15 cellular contexts compared by ENCODE assay signal in the genomic region with DNA sequence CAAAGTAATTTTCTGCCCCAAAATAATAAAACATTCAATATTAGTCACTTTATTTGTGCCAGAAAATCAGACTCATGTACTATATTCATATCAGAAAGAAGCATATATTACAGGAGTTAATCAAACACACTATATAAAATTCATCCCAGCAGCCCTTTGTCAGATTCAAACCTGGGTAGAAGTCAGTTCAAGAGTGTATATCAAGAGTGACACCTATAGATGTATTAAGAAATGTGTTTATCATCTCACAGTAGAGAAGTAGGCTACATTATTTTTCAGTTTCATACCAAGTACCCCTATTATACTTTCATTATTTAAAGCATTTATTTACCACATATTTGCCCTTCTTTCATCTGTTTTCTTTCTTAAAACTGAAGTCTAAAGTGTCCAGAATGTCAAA.
"Had no signal": no experiment of that assay in that cellular context is flagged by ENCODE, and none has a peak within 500 bp of the region (broad histone marks: within the 10 kb centered on the region; RNA-seq: fewer than 3 reads in every experiment).

No MANE protein-coding gene starts in this region.

- H3K27me3 Mint-ChIP-seq: activated CD4-positive, alpha-beta memory T cell treated with anti-CD3 and anti-CD28 coated beads, Interleukin-2, amount 10 ng/mL, durations not matched to agents 7 days and 5 days; natural killer cell treated with Interleukin-12 subunit alpha and Interleukin-12 subunit beta and Interleukin-15 and Interleukin-18, amount 100 ng/mL, for 72 hours; type B pancreatic cell had no signal

- H3K4me3 ChIP-seq: ascending aorta, dorsolateral prefrontal cortex, pancreas, suprapubic skin had no signal

- H3K27me3 ChIP-seq: ascending aorta, foreskin keratinocyte, pancreas, suprapubic skin had no signal

- H3K4me1 Mint-ChIP-seq: activated CD4-positive, alpha-beta memory T cell treated with anti-CD3 and anti-CD28 coated beads, Interleukin-2, amount 10 ng/mL, durations not matched to agents 7 days and 5 days; activated naive CD8-positive, alpha-beta T cell treated with anti-CD3 and anti-CD28 coated beads, Interleukin-2, amount 10 ng/mL, durations not matched to agents 7 days and 5 days had no signal

- ATAC-seq: foreskin keratinocyte; natural killer cell treated with Interleukin-12 subunit alpha and Interleukin-12 subunit beta and Interleukin-15 and Interleukin-18, amount 100 ng/mL, for 72 hours; pancreas; stimulated activated naive CD8-positive, alpha-beta T cell treated with anti-CD3 and anti-CD28 coated beads, Interleukin-15, Interleukin-2, amounts not matched to agents 100 U/mL and 50 U/mL, for 24 hours had no signal

- H3K36me3 ChIP-seq: ascending aorta, pancreas, suprapubic skin had no signal

- H3K27ac ChIP-seq: ascending aorta, dorsolateral prefrontal cortex, foreskin keratinocyte, pancreas, suprapubic skin had no signal

- H3K9me3 ChIP-seq: ascending aorta, pancreas, suprapubic skin had no signal

- H3K27ac Mint-ChIP-seq: activated CD4-positive, alpha-beta memory T cell treated with anti-CD3 and anti-CD28 coated beads, Interleukin-2, amount 10 ng/mL, durations not matched to agents 7 days and 5 days; activated naive CD8-positive, alpha-beta T cell treated with anti-CD3 and anti-CD28 coated beads, Interleukin-2, amount 10 ng/mL, durations not matched to agents 7 days and 5 days; natural killer cell treated with Interleukin-12 subunit alpha and Interleukin-12 subunit beta and Interleukin-15 and Interleukin-18, amount 100 ng/mL, for 72 hours; type B pancreatic cell had no signal

- DNase-seq: activated CD4-positive, alpha-beta memory T cell treated with anti-CD3 and anti-CD28 coated beads, Interleukin-2, amount 10 ng/mL, durations not matched to agents 7 days and 5 days; activated CD8-positive, alpha-beta memory T cell treated with anti-CD3 and anti-CD28 coated beads, Interleukin-2, amount 50 U/mL, for 4 hours; activated naive CD8-positive, alpha-beta T cell treated with anti-CD3 and anti-CD28 coated beads, Interleukin-2, amount 10 ng/mL, durations not matched to agents 7 days and 5 days; dorsolateral prefrontal cortex; foreskin keratinocyte; head of caudate nucleus; pancreas; stimulated activated CD4-positive, alpha-beta T cell treated with anti-CD3 and anti-CD28 coated beads, Interleukin-4, amount 100 ng/mL, for 1 hour; stimulated activated CD8-positive, alpha-beta memory T cell treated with anti-CD3 and anti-CD28 coated beads, Interleukin-4, amount 100 ng/mL, for 48 hours; stimulated activated naive CD8-positive, alpha-beta T cell treated with anti-CD3 and anti-CD28 coated beads, Interleukin-15, Interleukin-2, amounts not matched to agents 100 U/mL and 50 U/mL, for 24 hours; T-helper 9 cell had no signal

- H3K4me3 Mint-ChIP-seq: activated CD4-positive, alpha-beta memory T cell treated with anti-CD3 and anti-CD28 coated beads, Interleukin-2, amount 10 ng/mL, durations not matched to agents 7 days and 5 days; activated naive CD8-positive, alpha-beta T cell treated with anti-CD3 and anti-CD28 coated beads, Interleukin-2, amount 10 ng/mL, durations not matched to agents 7 days and 5 days; natural killer cell treated with Interleukin-12 subunit alpha and Interleukin-12 subunit beta and Interleukin-15 and Interleukin-18, amount 100 ng/mL, for 72 hours; type B pancreatic cell had no signal

- H3K36me3 Mint-ChIP-seq: activated naive CD8-positive, alpha-beta T cell treated with anti-CD3 and anti-CD28 coated beads, Interleukin-2, amount 10 ng/mL, durations not matched to agents 7 days and 5 days; natural killer cell treated with Interleukin-12 subunit alpha and Interleukin-12 subunit beta and Interleukin-15 and Interleukin-18, amount 100 ng/mL, for 72 hours; type B pancreatic cell had no signal

- H3K9me3 Mint-ChIP-seq: activated CD4-positive, alpha-beta memory T cell treated with anti-CD3 and anti-CD28 coated beads, Interleukin-2, amount 10 ng/mL, durations not matched to agents 7 days and 5 days; activated naive CD8-positive, alpha-beta T cell treated with anti-CD3 and anti-CD28 coated beads, Interleukin-2, amount 10 ng/mL, durations not matched to agents 7 days and 5 days; type B pancreatic cell had no signal
